ENCODE assay signal across 6 cellular contexts in the genomic region with DNA sequence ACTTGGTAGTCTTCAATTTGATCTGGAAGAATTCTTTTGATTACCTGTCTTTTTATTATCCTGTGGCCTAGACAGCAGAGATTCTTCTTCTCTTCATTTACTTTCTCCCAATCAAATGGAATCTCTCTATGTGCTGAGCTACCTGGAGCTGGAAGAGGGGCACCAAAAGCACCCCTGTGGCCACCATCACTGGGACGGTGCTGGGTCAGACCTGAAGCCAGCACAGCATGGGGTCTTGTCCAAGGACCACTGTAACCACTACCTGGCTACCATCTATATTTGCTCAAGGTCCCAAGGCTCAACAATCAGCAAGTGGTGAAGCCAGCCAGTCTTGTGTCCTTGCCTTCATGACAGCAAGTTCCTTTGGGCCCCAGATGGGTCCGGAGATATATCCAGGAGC.
"Had no signal": no experiment of that assay in that cellular context is flagged by ENCODE, and none has a peak within 500 bp of the region (broad histone marks: within the 10 kb centered on the region; RNA-seq: fewer than 3 reads in every experiment).

No MANE protein-coding gene starts in this region.

- H3K27ac Mint-ChIP-seq: IgD-negative memory B cell had no signal

- H3K36me3 Mint-ChIP-seq: IgD-negative memory B cell had no signal

- H3K27me3 Mint-ChIP-seq: IgD-negative memory B cell had no signal

- H3K27ac ChIP-seq: HL-60 had no signal

- DNase-seq: IMR-90, KBM-7 had no signal

- ATAC-seq: HepG2, K562 had no signal

- H3K4me3 ChIP-seq: K562 had no signal

- H3K4me3 Mint-ChIP-seq: IgD-negative memory B cell had no signal

- H3K4me1 Mint-ChIP-seq: IgD-negative memory B cell had no signal
